8 cellular contexts compared by ENCODE assay signal in the genomic region with DNA sequence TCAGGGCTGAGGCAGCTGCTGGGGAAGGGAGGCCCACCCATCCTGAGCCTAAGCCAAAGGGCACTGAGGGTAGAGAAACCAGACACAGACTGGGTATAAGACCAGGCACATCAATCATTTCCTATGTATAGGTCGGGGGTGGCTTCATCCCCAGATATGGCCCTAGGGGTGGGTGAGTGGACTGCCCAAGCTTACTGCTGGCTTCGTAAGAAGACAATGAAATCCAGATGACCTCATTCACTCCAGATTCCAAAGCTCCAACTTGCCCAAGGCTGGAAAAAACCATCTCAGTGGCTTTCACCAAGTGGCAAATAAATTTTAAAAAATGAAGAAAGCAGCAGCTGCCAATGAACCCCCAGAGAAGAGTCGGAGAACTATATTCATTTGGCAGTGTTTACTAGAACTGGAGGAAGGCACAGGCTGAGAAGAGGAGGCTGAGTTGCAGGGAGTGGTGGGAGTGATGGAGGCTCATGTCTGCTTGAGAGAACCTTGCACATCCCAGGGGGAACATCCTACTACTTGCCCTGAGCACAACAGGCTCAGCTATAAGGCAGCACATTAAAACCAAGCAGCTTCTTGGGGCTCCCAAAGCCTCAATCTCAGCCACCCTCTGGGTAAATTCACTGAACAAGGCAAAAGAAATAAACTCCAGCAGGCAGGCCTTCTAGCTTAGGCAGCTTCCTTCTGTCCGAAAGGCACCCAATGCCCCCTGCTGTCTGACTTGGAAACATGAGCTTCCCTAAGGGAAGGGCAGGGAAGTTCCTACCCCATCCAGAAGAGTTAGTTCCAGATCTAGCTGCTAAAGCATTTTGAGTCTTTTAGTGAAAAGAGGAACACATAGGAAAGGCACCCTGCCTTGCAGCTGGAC. TPM values are rescaled to one million over a fixed set of nuclear protein-coding genes. Genes with fewer than 3 reads are reported as not detected.
DNase-seq lines count a peak whose midpoint lies in the region; ATAC-seq and TF ChIP-seq lines count a peak whose summit lies in the region.

No MANE protein-coding gene starts in this region.

- peak; percentile 80 for DNase-seq in AG10803 (ENCODE audit: low read depth)
- DNase-seq in HS-5 (ENCODE audit: low read depth) = peak; percentile 33
- peak; percentile 84 for DNase-seq in adipocyte (ENCODE audit: low read depth)
- DNase-seq in right atrium auricular region (ENCODE audit: low spot score) = no peak
- DNase-seq in gastrocnemius medialis = peak; percentile 35 to 46
- no peak for DNase-seq in stimulated activated CD4-positive, alpha-beta T cell treated with anti-CD3 and anti-CD28 coated beads, Interleukin-12 subunit alpha, Interleukin-12 subunit beta, amount 100 ng/mL, for 4 hours
- no peak for DNase-seq in activated T-helper 1 cell treated with anti-CD3 and anti-CD28 coated beads, Interleukin-12 subunit alpha, Interleukin-12 subunit beta, Interleukin-2, Interleukin-4 antibody, amounts not matched to agents 30 ng/mL and 10 ng/mL and 1 ng/mL, durations not matched to agents 14 hours and 24 hours and 36 hours (ENCODE audit: low spot score)

- H3K9ac ChIP-seq in adipocyte (ENCODE audit: low read length) = peak overlapping the region; percentile 54

- H3K4me1 ChIP-seq in adipocyte (ENCODE audit: control insufficient read depth, insufficient read depth, low read length) (peaks cover 49% of the 10 kb centered on the region), right atrium auricular region (peaks cover 0 to 48% of the 10 kb centered on the region in 2 donors), gastrocnemius medialis (peaks cover 11 to 17% of the 10 kb centered on the region in 2 donors)

- H3K36me3 ChIP-seq in adipocyte (ENCODE audit: control insufficient read depth, insufficient read depth, low read length, severe bottlenecking) = peaks cover 95% of the 10 kb centered on the region
- H3K36me3 ChIP-seq in right atrium auricular region = peaks cover 93% of the 10 kb centered on the region
- H3K36me3 ChIP-seq in gastrocnemius medialis = peaks cover 10 to 94% of the 10 kb centered on the region in 2 donors

- H3K4me3 ChIP-seq in AG10803 (ENCODE audit: low read length) (no peak overlapping the region), adipocyte (ENCODE audit: low read length) (no peak overlapping the region), right atrium auricular region (no peak overlapping the region), gastrocnemius medialis (no peak overlapping the region)

- peak overlapping the region; percentile 58 to 63 for H3K27ac ChIP-seq in right atrium auricular region
- peak overlapping the region; percentile 16 to 59 (median 21) for H3K27ac ChIP-seq in gastrocnemius medialis

- no peak overlapping the region for H3K4me3 Mint-ChIP-seq in activated T-helper 1 cell treated with anti-CD3 and anti-CD28 coated beads, Interleukin-12 subunit alpha, Interleukin-12 subunit beta, Interleukin-2, Interleukin-4 antibody, amounts not matched to agents 30 ng/mL and 10 ng/mL and 1 ng/mL, durations not matched to agents 14 hours and 24 hours and 36 hours

- in situ Hi-C loops in gastrocnemius medialis (cut with MboI; ENCODE audit: low sequenced_read_pairs in 4 of 4) = no loop called here

- peaks cover 58% of the 10 kb centered on the region for H3K36me3 Mint-ChIP-seq in activated T-helper 1 cell treated with anti-CD3 and anti-CD28 coated beads, Interleukin-12 subunit alpha, Interleukin-12 subunit beta, Interleukin-2, Interleukin-4 antibody, amounts not matched to agents 30 ng/mL and 10 ng/mL and 1 ng/mL, durations not matched to agents 14 hours and 24 hours and 36 hours (ENCODE audit: low read depth)

- ATAC-seq in gastrocnemius medialis (peak; percentile 73 to 82), GM19324 (IDR thresholded peaks at IDR 0.05; ENCODE audit: low FRiP score, unreplicated experiment) (no peak)

- TF ChIP-seq CTCF in AG10803 (conservative IDR thresholded peaks at IDR 0.05; ENCODE audit: low read length) (peak; percentile 79), right atrium auricular region (IDR thresholded peaks at IDR 0.05) (peak; percentile 46 to 80), gastrocnemius medialis (IDR thresholded peaks at IDR 0.05 in 4 of 5, conservative IDR thresholded peaks at IDR 0.05 in 1 of 5) (peak; percentile 53 to 63 (median 57))

- no peak for TF ChIP-seq POLR2A in gastrocnemius medialis (IDR thresholded peaks at IDR 0.05)

- no peak overlapping the region for H3K27ac Mint-ChIP-seq in activated T-helper 1 cell treated with anti-CD3 and anti-CD28 coated beads, Interleukin-12 subunit alpha, Interleukin-12 subunit beta, Interleukin-2, Interleukin-4 antibody, amounts not matched to agents 30 ng/mL and 10 ng/mL and 1 ng/mL, durations not matched to agents 14 hours and 24 hours and 36 hours

- no peaks in the 10 kb centered on the region for H3K4me1 Mint-ChIP-seq in activated T-helper 1 cell treated with anti-CD3 and anti-CD28 coated beads, Interleukin-12 subunit alpha, Interleukin-12 subunit beta, Interleukin-2, Interleukin-4 antibody, amounts not matched to agents 30 ng/mL and 10 ng/mL and 1 ng/mL, durations not matched to agents 14 hours and 24 hours and 36 hours (ENCODE audit: low read depth)

- no peaks in the 10 kb centered on the region for H3K9me3 Mint-ChIP-seq in activated T-helper 1 cell treated with anti-CD3 and anti-CD28 coated beads, Interleukin-12 subunit alpha, Interleukin-12 subunit beta, Interleukin-2, Interleukin-4 antibody, amounts not matched to agents 30 ng/mL and 10 ng/mL and 1 ng/mL, durations not matched to agents 14 hours and 24 hours and 36 hours

- H3K9me3 ChIP-seq in adipocyte (ENCODE audit: control insufficient read depth, low read length) (no peaks in the 10 kb centered on the region), right atrium auricular region (no peaks in the 10 kb centered on the region), gastrocnemius medialis (no peaks in the 10 kb centered on the region)

- intact Hi-C loops in gastrocnemius medialis (cut with DNase I; ENCODE audit: low total_unique reads) = no loop called here
- intact Hi-C loops in activated T-helper 1 cell treated with anti-CD3 and anti-CD28 coated beads, Interleukin-12 subunit alpha, Interleukin-12 subunit beta, Interleukin-2, Interleukin-4 antibody, amounts not matched to agents 30 ng/mL and 10 ng/mL and 1 ng/mL, durations not matched to agents 14 hours and 24 hours and 36 hours (cut with micrococcal nuclease) = no loop called here

- H3K27me3 ChIP-seq in adipocyte (replicated peaks; ENCODE audit: control insufficient read depth, insufficient read depth, low read length) (no peaks in the 10 kb centered on the region), right atrium auricular region (no peaks in the 10 kb centered on the region), gastrocnemius medialis (no peaks in the 10 kb centered on the region)

- H3K27me3 Mint-ChIP-seq in activated T-helper 1 cell treated with anti-CD3 and anti-CD28 coated beads, Interleukin-12 subunit alpha, Interleukin-12 subunit beta, Interleukin-2, Interleukin-4 antibody, amounts not matched to agents 30 ng/mL and 10 ng/mL and 1 ng/mL, durations not matched to agents 14 hours and 24 hours and 36 hours (ENCODE audit: insufficient read depth) = no peaks in the 10 kb centered on the region

RNA-seq across cellular contexts. Expression of a gene that starts 14.1 kb away (rescaled TPM):
- total RNA-seq in right atrium auricular region = 100 to 1,000 TPM in 1 of 2 donors, 10 to 100 TPM in 1; 69.2 to 144 TPM
- total RNA-seq in gastrocnemius medialis = 10 to 100 TPM; 10.5 to 34.7 (median 27.2) TPM
- total RNA-seq in activated T-helper 1 cell treated with anti-CD3 and anti-CD28 coated beads, Interleukin-12 subunit alpha, Interleukin-12 subunit beta, Interleukin-2, Interleukin-4 antibody, amounts not matched to agents 30 ng/mL and 10 ng/mL and 1 ng/mL, durations not matched to agents 14 hours and 24 hours and 36 hours = 71.2 and 71.3 TPM in 2 replicates

RNA-seq across cellular contexts. Expression of a gene that starts 28.9 kb away (rescaled TPM):
- total RNA-seq in right atrium auricular region (10 to 100 TPM; 10.1 to 32.3 TPM), gastrocnemius medialis (100 to 1,000 TPM; 255 to 894 (median 358) TPM)
- total RNA-seq in activated T-helper 1 cell treated with anti-CD3 and anti-CD28 coated beads, Interleukin-12 subunit alpha, Interleukin-12 subunit beta, Interleukin-2, Interleukin-4 antibody, amounts not matched to agents 30 ng/mL and 10 ng/mL and 1 ng/mL, durations not matched to agents 14 hours and 24 hours and 36 hours = not detected in 2 replicates

RNA-seq across cellular contexts. Expression of a gene that starts 43.1 kb away (rescaled TPM):
- 100 to 1,000 TPM; 103 to 121 TPM for total RNA-seq in right atrium auricular region
- 100 to 1,000 TPM; 170 to 208 (median 196) TPM for total RNA-seq in gastrocnemius medialis
- 112 and 117 TPM in 2 replicates for total RNA-seq in activated T-helper 1 cell treated with anti-CD3 and anti-CD28 coated beads, Interleukin-12 subunit alpha, Interleukin-12 subunit beta, Interleukin-2, Interleukin-4 antibody, amounts not matched to agents 30 ng/mL and 10 ng/mL and 1 ng/mL, durations not matched to agents 14 hours and 24 hours and 36 hours

Comparison
In these comparisons a context has a peak if more than half of its experiments do, and no peak if none do; other contexts are left out.
1. DNase-seq: peak in AG10803 (single experiment), HS-5 (single experiment), adipocyte (single experiment) and gastrocnemius medialis (2 of 2); none in right atrium auricular region (single experiment), stimulated activated CD4-positive, alpha-beta T cell treated with anti-CD3 and anti-CD28 coated beads, Interleukin-12 subunit alpha, Interleukin-12 subunit beta, amount 100 ng/mL, for 4 hours (single experiment) and activated T-helper 1 cell treated with anti-CD3 and anti-CD28 coated beads, Interleukin-12 subunit alpha, Interleukin-12 subunit beta, Interleukin-2, Interleukin-4 antibody, amounts not matched to agents 30 ng/mL and 10 ng/mL and 1 ng/mL, durations not matched to agents 14 hours and 24 hours and 36 hours (single experiment).
2. RNA of a gene that starts 28.9 kb away (total RNA-seq): 255 to 894 TPM in gastrocnemius medialis and 10.1 to 32.3 TPM in right atrium auricular region; not detected in activated T-helper 1 cell treated with anti-CD3 and anti-CD28 coated beads, Interleukin-12 subunit alpha, Interleukin-12 subunit beta, Interleukin-2, Interleukin-4 antibody, amounts not matched to agents 30 ng/mL and 10 ng/mL and 1 ng/mL, durations not matched to agents 14 hours and 24 hours and 36 hours; every median in the first group is over 10 times any median in the second.
3. Peak in every context shown above with its lines, with median percentiles within 50 percentile points of each other: CTCF ChIP-seq.